26 cellular contexts compared by ENCODE assay signal in the genomic region with DNA sequence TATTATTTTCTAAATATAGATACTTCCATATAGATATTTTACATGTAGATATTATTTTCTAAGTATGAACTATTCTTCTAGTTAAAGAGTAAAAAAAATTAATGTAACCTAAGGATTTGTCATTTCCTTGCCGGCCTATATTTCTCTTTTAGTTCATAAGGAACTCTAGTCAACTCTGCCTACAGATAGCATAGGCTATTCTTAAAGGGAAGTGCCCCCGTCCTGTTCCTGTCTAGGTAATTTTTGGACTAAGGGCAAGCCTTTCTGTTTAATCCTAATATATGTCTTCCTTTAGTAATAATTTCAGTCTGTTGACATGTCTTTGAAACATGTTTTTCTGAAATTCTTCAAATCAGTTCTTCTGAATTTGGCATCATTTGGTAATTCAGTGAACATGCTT.
"Had no signal": no experiment of that assay in that cellular context is flagged by ENCODE, and none has a peak within 500 bp of the region (broad histone marks: within the 10 kb centered on the region; RNA-seq: fewer than 3 reads in every experiment).

No MANE protein-coding gene starts in this region.

- H3K4me3 ChIP-seq: ovary, psoas muscle, right lobe of liver, sigmoid colon, stomach, thoracic aorta, thyroid gland, tibial nerve, upper lobe of left lung, vagina had no signal

- H3K4me1 ChIP-seq: psoas muscle, right lobe of liver, sigmoid colon, stomach, thyroid gland, tibial nerve, upper lobe of left lung, vagina had no signal

- H3K9me3 ChIP-seq: ovary, psoas muscle, right lobe of liver, thyroid gland, vagina had no signal

- H3K27me3 ChIP-seq: ovary, right lobe of liver, sigmoid colon, thyroid gland, tibial nerve, upper lobe of left lung, vagina had no signal

- H3K79me2 ChIP-seq: parathyroid adenoma had no signal

- H3K9ac ChIP-seq: parathyroid adenoma had no signal

- ATAC-seq: naive thymus-derived CD8-positive, alpha-beta T cell; natural killer cell treated with Interleukin-12 subunit alpha and Interleukin-12 subunit beta and Interleukin-15 and Interleukin-18, amount 100 ng/mL, for 72 hours; psoas muscle; right cardiac atrium; right lobe of liver; stimulated activated effector memory CD8-positive, alpha-beta T cell treated with anti-CD3 and anti-CD28 coated beads, Interleukin-12 subunit alpha, Interleukin-12 subunit beta, amount 100 ng/mL, for 72 hours; stimulated activated naive B cell treated with anti-CD40 and anti-IgM and Interleukin-4, amounts not matched to agents 10 μg/mL and 1 μg/mL and 100 μg/mL, for 72 hours had no signal

- H3K27ac ChIP-seq: ovary, psoas muscle, right lobe of liver, sigmoid colon, stomach, thoracic aorta, thyroid gland, tibial nerve, upper lobe of left lung, vagina had no signal

- H3K36me3 ChIP-seq: ovary, right lobe of liver, sigmoid colon, stomach, thoracic aorta, thyroid gland, tibial nerve, upper lobe of left lung, vagina had no signal

- FAIRE-seq: small intestine, urothelium cell line had no signal

- DNase-seq: naive thymus-derived CD8-positive, alpha-beta T cell; nephron progenitor cell; occipital lobe; ovary; posterior cingulate gyrus; psoas muscle; right cardiac atrium; right lobe of liver; sigmoid colon; small intestine; stimulated activated CD4-positive, alpha-beta T cell treated with anti-CD3 and anti-CD28 coated beads, Interleukin-1b, Interleukin-23, amount 100 ng/mL, for 48 hours; stimulated activated CD4-positive, alpha-beta T cell treated with anti-CD3 and anti-CD28 coated beads, Interleukin-2, amount 100 ng/mL, for 48 hours; stimulated activated CD4-positive, alpha-beta T cell treated with anti-CD3 and anti-CD28 coated beads, Interleukin-4, amount 100 ng/mL, for 24 hours; stimulated activated naive B cell treated with anti-CD40 and anti-IgM and Interleukin-4, amounts not matched to agents 10 μg/mL and 1 μg/mL and 100 μg/mL, for 72 hours; stimulated activated naive CD4-positive, alpha-beta T cell treated with Interleukin-2 at 50 U/mL for 16 hours; stomach; thyroid gland; trophoblast cell; upper lobe of left lung had no signal

- H2AFZ ChIP-seq: parathyroid adenoma had no signal
